In genomic region chr10:46992794-46993552, GRCh38 we compare ENCODE assay signal across 10 cellular contexts.
A peak's percentile ranks its signal among the peaks of the same experiment; 100 is the strongest.
DNase-seq lines count a peak whose midpoint lies in the region; ATAC-seq, FAIRE-seq and TF ChIP-seq lines count a peak whose summit lies in the region.
"Had no signal": no experiment of that assay in that cellular context is flagged by ENCODE, and none has a peak within 500 bp of the region (broad histone marks: within the 10 kb centered on the region; RNA-seq: fewer than 3 reads in every experiment).

No MANE protein-coding gene starts in this region.

- peak overlapping the region; percentile 50 for H3K27ac Mint-ChIP-seq in astrocyte (ENCODE audit: unreplicated experiment)

- TF ChIP-seq CTCF in NB4 (IDR thresholded peaks at IDR 0.05; ENCODE audit: low read depth, low read length) (peak; percentile 69), astrocyte (IDR thresholded peaks at IDR 0.05; ENCODE audit: insufficient read depth, low read depth, low read length) (peak; percentile 55), upper lobe of right lung (IDR thresholded peaks at IDR 0.05) (peak; percentile 38)

- H3K36me3 ChIP-seq in astrocyte (ENCODE audit: insufficient read depth, low read length): no peaks in the 10 kb centered on the region
- H3K36me3 ChIP-seq in upper lobe of right lung: no peaks in the 10 kb centered on the region
- H3K36me3 ChIP-seq: neutrophil, SJSA1 had no signal

- no peak overlapping the region for H3K9ac ChIP-seq in astrocyte (ENCODE audit: low read length)

- no peaks in the 10 kb centered on the region for H3K27me3 Mint-ChIP-seq in astrocyte (ENCODE audit: low read depth, unreplicated experiment)

- H3K36me3 Mint-ChIP-seq in astrocyte (ENCODE audit: low read depth, unreplicated experiment): no peaks in the 10 kb centered on the region

- H3K4me3 ChIP-seq in NB4 (ENCODE audit: low read depth, low read length): no peak overlapping the region
- H3K4me3 ChIP-seq in astrocyte (ENCODE audit: insufficient read depth, low read depth, low read length): no peak overlapping the region
- no peak overlapping the region for H3K4me3 ChIP-seq in upper lobe of right lung
- H3K4me3 ChIP-seq: SJSA1 had no signal

- H3K27ac ChIP-seq in astrocyte (ENCODE audit: low read depth, low read length): no peak overlapping the region
- H3K27ac ChIP-seq in upper lobe of right lung: peak overlapping the region; percentile 36
- H3K27ac ChIP-seq: neutrophil, SJSA1 had no signal

- ATAC-seq in upper lobe of right lung (peak; percentile 65), GM21825 (IDR thresholded peaks at IDR 0.05; ENCODE audit: unreplicated experiment) (no peak)

- peak overlapping the region; percentile 58 for H2AFZ ChIP-seq in astrocyte (ENCODE audit: low read depth, low read length)

- peak overlapping the region; percentile 48 for H3K4me2 ChIP-seq in astrocyte (ENCODE audit: low read length)

- H3K9me3 ChIP-seq in astrocyte (ENCODE audit: insufficient read depth, low read depth, low read length) (no peaks in the 10 kb centered on the region), upper lobe of right lung (no peaks in the 10 kb centered on the region)
- H3K9me3 ChIP-seq: neutrophil, SJSA1 had no signal

- DNase-seq in EH (ENCODE audit: low read depth) (peak; percentile 51), NB4 (ENCODE audit: low read depth) (peak; percentile 63), astrocyte (ENCODE audit: low read depth) (peak; percentile 23), iris pigment epithelial cell (ENCODE audit: low read depth) (peak; percentile 52), upper lobe of right lung (peak; percentile 56), GM12892 (ENCODE audit: insufficient read length) (no peak)
- no peak for DNase-seq in activated CD4-positive, CD25-positive, alpha-beta regulatory T cell (lab: John Stamatoyannopoulos, UW)

- no peaks in the 10 kb centered on the region for H3K79me2 ChIP-seq in astrocyte (ENCODE audit: insufficient read depth, low read length)

- FAIRE-seq in astrocyte (lab: Jason Lieb, UNC) (peak; percentile 73), GM12892 (lab: Jason Lieb, UNC) (no peak)

- TF ChIP-seq POLR2A in NB4 (IDR thresholded peaks at IDR 0.05; ENCODE audit: extremely low read depth, insufficient read length) (no peak), GM12892 (IDR thresholded peaks at IDR 0.05; ENCODE audit: low read depth, low read length) (no peak)

- H4K20me1 ChIP-seq in astrocyte (ENCODE audit: insufficient read depth, low read length): no peaks in the 10 kb centered on the region

- H3K4me3 Mint-ChIP-seq in astrocyte (ENCODE audit: unreplicated experiment): no peak overlapping the region

- no peaks in the 10 kb centered on the region for H3K9me3 Mint-ChIP-seq in astrocyte (ENCODE audit: unreplicated experiment)

- intact Hi-C loops in upper lobe of right lung (cut with DNase I): no loop called here

- no peaks in the 10 kb centered on the region for H3K27me3 ChIP-seq in astrocyte (ENCODE audit: insufficient read depth, low read length)
- H3K27me3 ChIP-seq in upper lobe of right lung: no peaks in the 10 kb centered on the region
- H3K27me3 ChIP-seq: neutrophil, SJSA1 had no signal

- H3K4me1 Mint-ChIP-seq in astrocyte (ENCODE audit: low read depth, unreplicated experiment): peaks cover 2% of the 10 kb centered on the region

- H3K4me1 ChIP-seq in astrocyte (ENCODE audit: insufficient read depth, low read length) (no peaks in the 10 kb centered on the region), upper lobe of right lung (no peaks in the 10 kb centered on the region)
- H3K4me1 ChIP-seq: SJSA1 had no signal

Comparison
In these comparisons a context has a peak if more than half of its experiments do, and no peak if none do; other contexts are left out.
1. DNase-seq: peak in EH (single experiment), NB4 (single experiment), astrocyte (single experiment), iris pigment epithelial cell (single experiment) and upper lobe of right lung (single experiment); none in GM12892 (single experiment) and activated CD4-positive, CD25-positive, alpha-beta regulatory T cell (0 of 4).
2. Peak in every context shown above with its lines, with median percentiles within 50 percentile points of each other: CTCF ChIP-seq.